ENCODE assay signal across 8 cellular contexts in genomic region chr1:5992814-5993552, GRCh38. TPM values are rescaled to one million over a fixed set of nuclear protein-coding genes. Genes with fewer than 3 reads are reported as not detected.
DNase-seq lines count a peak whose midpoint lies in the region; ATAC-seq and TF ChIP-seq lines count a peak whose summit lies in the region.

No MANE protein-coding gene starts in this region.

- DNase-seq in AG04450 (ENCODE audit: low read depth, low spot score) (no peak), NCI-H2227 treated with DMSO at 0.1 percent for 48 hours (lab: John Stamatoyannopoulos, UW) (peak; percentile 43), astrocyte of the cerebellum (ENCODE audit: low read depth) (no peak)
- DNase-seq in activated CD4-positive, CD25-positive, alpha-beta regulatory T cell treated with anti-CD3 and anti-CD28 coated beads, Interleukin-2, amount 50 U/mL, for 72 hours: no peak
- no peak for DNase-seq in effector CD4-positive, alpha-beta T cell

- ATAC-seq in GM18907 (IDR thresholded peaks at IDR 0.05; ENCODE audit: unreplicated experiment): peak; percentile 10

- no peaks in the 10 kb centered on the region for H3K9me3 ChIP-seq in AG04450 (ENCODE audit: control insufficient read depth, insufficient read depth, low read length)

- peak overlapping the region; percentile 68 for H3K4me3 ChIP-seq in AG04450 (ENCODE audit: low read depth, low read length)
- peak overlapping the region; percentile 79 for H3K4me3 ChIP-seq in astrocyte of the cerebellum (ENCODE audit: low read depth, low read length)

- H3K27ac ChIP-seq in AG04450 (ENCODE audit: low read depth, low read length): no peak overlapping the region
- peak overlapping the region; percentile 12 for H3K27ac ChIP-seq in layer of hippocampus (ENCODE audit: low read depth, low read length)
- peak overlapping the region; percentile 57 for H3K27ac ChIP-seq in temporal lobe (ENCODE audit: low read depth, low read length)

- no peak for TF ChIP-seq CTCF in AG04450 (IDR thresholded peaks at IDR 0.05; ENCODE audit: low read depth, low read length)
- no peak for TF ChIP-seq CTCF in astrocyte of the cerebellum (IDR thresholded peaks at IDR 0.05; ENCODE audit: low read depth, low read length, missing control alignments)

- CTCF ChIA-PET in AG04450 (lab: Charles Lee): interaction anchor here (0.7 to 1.5 kb wide), 4 partner anchors 9 to 212 kb away, joined by 3 to 5 read pairs (median 4); no protein-coding TSS in a partner anchor

- POLR2A ChIA-PET in AG04450 (lab: Yijun Ruan, JAX): interaction anchor here (0.5 to 1.0 kb wide), 3 partner anchors 10 to 343 kb away, joined by 3 to 10 read pairs (median 3); no protein-coding TSS in a partner anchor

- H3K27me3 ChIP-seq in AG04450 (ENCODE audit: control insufficient read depth, insufficient read depth, low read length) (no peaks in the 10 kb centered on the region), layer of hippocampus (ENCODE audit: control insufficient read depth, insufficient read depth, low read length) (no peaks in the 10 kb centered on the region)

- in situ Hi-C loops in astrocyte of the cerebellum (cut with HindIII; ENCODE audit: low sequenced_read_pairs): no loop called here

RNA-seq across cellular contexts. Expression of gene NPHP4, which starts 0.8 kb away (rescaled TPM):
- 1.6 and 1.9 TPM in 2 replicates for polyA plus RNA-seq in AG04450 (2011; rRNA removed)
- 3.2 and 4.8 TPM in 2 replicates for polyA minus RNA-seq in AG04450 (2011; rRNA and poly(A)+ RNA removed)
- 6.9 TPM for total RNA-seq in temporal lobe

RNA-seq across cellular contexts. Expression of gene KCNAB2, which starts 52.7 kb away (rescaled TPM):
- 3.1 and 3.2 TPM in 2 replicates for polyA plus RNA-seq in AG04450 (2011; rRNA removed)
- 2.9 and 6.1 TPM in 2 replicates for polyA minus RNA-seq in AG04450 (2011; rRNA and poly(A)+ RNA removed)
- total RNA-seq in temporal lobe: 9.1 TPM
